In genomic region chr3:126081618-126082333, GRCh38 we compare ENCODE assay signal across 8 cellular contexts. TPM values are rescaled to one million over a fixed set of nuclear protein-coding genes. Genes with fewer than 3 reads are reported as not detected.
DNase-seq lines count a peak whose midpoint lies in the region; ATAC-seq and TF ChIP-seq lines count a peak whose summit lies in the region.

No MANE protein-coding gene starts in this region.

- no peaks in the 10 kb centered on the region for H4K20me1 ChIP-seq in PC-3 (ENCODE audit: low read length)

- TF ChIP-seq CTCF in cardiac muscle cell (IDR thresholded peaks at IDR 0.05; ENCODE audit: low read depth, low read length) (peak; percentile 17), right atrium auricular region (IDR thresholded peaks at IDR 0.05) (peak in 1 of 2 donors; percentile 50), PC-3 (conservative IDR thresholded peaks at IDR 0.05; ENCODE audit: low read depth, low read length) (peak; percentile 49), epithelial cell of proximal tubule (conservative IDR thresholded peaks at IDR 0.05; ENCODE audit: low read depth, low read length) (peak; percentile 53), natural killer cell (IDR thresholded peaks at IDR 0.05) (no peak)

- no peaks in the 10 kb centered on the region for H3K79me2 ChIP-seq in PC-3 (ENCODE audit: low read length)

- H3K27ac Mint-ChIP-seq in natural killer cell: no peak overlapping the region

- no TSS peak for BruUV-seq in PC-3 (replicated peaks; lab: Mats Ljungman, UMichigan)

- POLR2A ChIA-PET in PC-3 (lab: Charles Lee; ENCODE audit: unreplicated experiment): interaction anchor here (0.6 kb wide), 1 partner anchor 91 kb away, joined by 6 read pairs; no protein-coding TSS in a partner anchor

- H3K9me2 ChIP-seq in PC-3 (replicated peaks; ENCODE audit: low read length): no peaks in the 10 kb centered on the region

- H3K27me3 ChIP-seq in cardiac muscle cell (no peaks in the 10 kb centered on the region), right atrium auricular region (no peaks in the 10 kb centered on the region), PC-3 (ENCODE audit: low read length) (no peaks in the 10 kb centered on the region), skeletal muscle satellite cell (ENCODE audit: control insufficient read depth, insufficient read depth, low read length) (no peaks in the 10 kb centered on the region)

- H3K4me1 Mint-ChIP-seq in natural killer cell: peaks cover 22 to 31% of the 10 kb centered on the region in 2 donors

- intact Hi-C loops in PC-3 (cut with micrococcal nuclease): loop anchor here (5.0 kb wide), 1 partner anchor 154 kb away; no protein-coding TSS in a partner anchor
- intact Hi-C loops in natural killer cell (cut with micrococcal nuclease): no loop called here

- H3K27ac ChIP-seq in cardiac muscle cell (no peak overlapping the region), right atrium auricular region (peak overlapping the region in 1 of 2 donors; percentile 33), PC-3 (ENCODE audit: low read length) (no peak overlapping the region)

- H3K9me3 ChIP-seq in cardiac muscle cell (ENCODE audit: low read depth) (no peaks in the 10 kb centered on the region), right atrium auricular region (no peaks in the 10 kb centered on the region), PC-3 (ENCODE audit: low read length) (no peaks in the 10 kb centered on the region), skeletal muscle satellite cell (replicated peaks; ENCODE audit: low read length) (no peaks in the 10 kb centered on the region)

- no peaks in the 10 kb centered on the region for H3K36me3 Mint-ChIP-seq in natural killer cell

- H3K9ac ChIP-seq in PC-3 (ENCODE audit: low read length) (no peak overlapping the region), skeletal muscle satellite cell (ENCODE audit: low read depth, low read length) (no peak overlapping the region)

- no peaks in the 10 kb centered on the region for H3K27me3 Mint-ChIP-seq in natural killer cell (ENCODE audit: low read depth in 2 of 2)

- no peak overlapping the region for H2AFZ ChIP-seq in PC-3 (ENCODE audit: low read length)

- no peak overlapping the region for H3K4me3 ChIP-seq in cardiac muscle cell
- no peak overlapping the region for H3K4me3 ChIP-seq in right atrium auricular region
- H3K4me3 ChIP-seq in PC-3 (ENCODE audit: low read length): no peak overlapping the region
- H3K4me3 ChIP-seq in epithelial cell of proximal tubule (ENCODE audit: low read depth, low read length): no peak overlapping the region
- H3K4me3 ChIP-seq in skeletal muscle satellite cell (ENCODE audit: low read length): no peak overlapping the region

- DNase-seq in cardiac muscle cell (ENCODE audit: low read depth in 1 of 2, low spot score in 1 of 2) (peak in 1 of 2 donors; percentile 38), right atrium auricular region (ENCODE audit: low spot score) (no peak), PC-3 (peak; percentile 90), epithelial cell of proximal tubule (ENCODE audit: low read depth) (no peak), NCI-H1417 treated with DMSO at 0.1 percent for 48 hours (lab: John Stamatoyannopoulos, UW) (no peak), SKM-1 treated with dmso at 0.1 percent for 144 hours (lab: John Stamatoyannopoulos, UW; ENCODE audit: unreplicated experiment) (no peak), natural killer cell (no peak)

- H3K4me1 ChIP-seq in cardiac muscle cell (ENCODE audit: low read depth) (no peaks in the 10 kb centered on the region), right atrium auricular region (peaks cover 0 to 25% of the 10 kb centered on the region in 2 donors), PC-3 (ENCODE audit: insufficient read depth, low read length) (peaks cover 11% of the 10 kb centered on the region), skeletal muscle satellite cell (ENCODE audit: control insufficient read depth, insufficient read depth, low read length) (peaks cover 17% of the 10 kb centered on the region)

- CTCF ChIA-PET in PC-3 (lab: Charles Lee): no interaction called here

- no peak overlapping the region for H3K4me3 Mint-ChIP-seq in natural killer cell

- ATAC-seq in PC-3: peak; percentile 80
- no peak for ATAC-seq in natural killer cell

- H3F3A ChIP-seq in PC-3 (ENCODE audit: low read length, unreplicated experiment): no peaks in the 10 kb centered on the region

- no peaks in the 10 kb centered on the region for H3K36me3 ChIP-seq in cardiac muscle cell
- no peaks in the 10 kb centered on the region for H3K36me3 ChIP-seq in right atrium auricular region
- H3K36me3 ChIP-seq in PC-3 (ENCODE audit: low read depth, low read length): no peaks in the 10 kb centered on the region
- no peaks in the 10 kb centered on the region for H3K36me3 ChIP-seq in skeletal muscle satellite cell (ENCODE audit: insufficient read depth, low read length)

- 0 out of 2 replicates have a peak overlapping the region, but pooled peaks have one; percentile 0 for H3K4me2 ChIP-seq in PC-3 (ENCODE audit: low read length)
- H3K4me2 ChIP-seq in skeletal muscle satellite cell (ENCODE audit: low read length): peak overlapping the region; percentile 15

- no peaks in the 10 kb centered on the region for H3K9me3 Mint-ChIP-seq in natural killer cell

RNA-seq across cellular contexts. Expression of gene SLC41A3, which starts 2.1 kb away (rescaled TPM):
- total RNA-seq in cardiac muscle cell (55.1 and 68.0 TPM in 2 replicates), right atrium auricular region (10 to 100 TPM; 34.1 to 39.6 TPM), PC-3 (2014; rRNA removed) (29.8 and 30.4 TPM in 2 replicates), epithelial cell of proximal tubule (25.5 and 41.6 TPM in 2 replicates), natural killer cell (10 to 100 TPM; 24.2 to 29.6 (median 27.1) TPM)
- polyA plus RNA-seq in cardiac muscle cell: 33.4 and 33.9 TPM in 2 replicates
- total RNA-seq in skeletal muscle satellite cell (2012; rRNA removed): 27.7 and 34.2 TPM in 2 replicates
